ENCODE assay signal across 1 cellular context in genomic region chr2:202387608-202388342, GRCh38.
TF ChIP-seq lines count a peak whose summit lies in the region.

No MANE protein-coding gene starts in this region.

TF ChIP-seq in K562, 482 proteins besides CTCF, POLR2A, EP300 and RAD21:
- TF ChIP-seq ATF1 (CRISPR knock-in tag; IDR thresholded peaks at IDR 0.05) (no peak), ATF1 (tag; IDR thresholded peaks at IDR 0.05) (no peak), NR2F6 (CRISPR knock-in tag; IDR thresholded peaks at IDR 0.05) (no peak), ZFP36 (IDR thresholded peaks at IDR 0.05; ENCODE audit: low read depth, low read length, partially characterized antibody) (no peak), ZNF717 (CRISPR knock-in tag; IDR thresholded peaks at IDR 0.05) (no peak), TAL1 (IDR thresholded peaks at IDR 0.05) (peak; percentile 45), ZNF408 (CRISPR knock-in tag; IDR thresholded peaks at IDR 0.05; ENCODE audit: low read depth) (no peak), CBFA2T3 (IDR thresholded peaks at IDR 0.05) (peak; percentile 54), PHF8 (IDR thresholded peaks at IDR 0.05; ENCODE audit: borderline replicate concordance, low read length) (no peak), SREBF2 (CRISPR knock-in tag; IDR thresholded peaks at IDR 0.05) (no peak), TEAD4 (IDR thresholded peaks at IDR 0.05; ENCODE audit: low read length) (peak; percentile 42; the same call in 1 of the 2 replicates), TEAD4 (CRISPR knock-in tag; IDR thresholded peaks at IDR 0.05; ENCODE audit: borderline replicate concordance) (no peak), CAMTA2 (CRISPR knock-in tag; conservative IDR thresholded peaks at IDR 0.05) (no peak), ATF3 (IDR thresholded peaks at IDR 0.05) (peak; percentile 79), ATF3 (CRISPR knock-in tag; conservative IDR thresholded peaks at IDR 0.05) (no peak), SMARCB1 (IDR thresholded peaks at IDR 0.05; ENCODE audit: insufficient read length, low read depth) (no peak), ARID1B (IDR thresholded peaks at IDR 0.05) (peak; percentile 52; the same call in 1 of the 2 replicates)
